19 cellular contexts compared by ENCODE assay signal in genomic region chr5:73821003-73821402, GRCh38.
"Had no signal": no experiment of that assay in that cellular context is flagged by ENCODE, and none has a peak within 500 bp of the region (broad histone marks: within the 10 kb centered on the region; RNA-seq: fewer than 3 reads in every experiment).

No MANE protein-coding gene starts in this region.

- H3K4me2 ChIP-seq: neural progenitor cell had no signal

- H3K9ac ChIP-seq: neural progenitor cell had no signal

- H3K36me3 ChIP-seq: left ventricle myocardium inferior, neural progenitor cell, ovary, sigmoid colon, upper lobe of right lung had no signal

- H3K4me1 ChIP-seq: left ventricle myocardium inferior, neural progenitor cell, testis had no signal

- ATAC-seq: activated CD8-positive, alpha-beta T cell treated with anti-CD3 and anti-CD28 coated beads for 36 hours; activated naive CD8-positive, alpha-beta T cell treated with anti-CD3 and anti-CD28 coated beads, Interleukin-2, amount 50 U/mL, for 24 hours; stimulated activated memory B cell treated with anti-CD40 and anti-IgM and Interleukin-4, amounts not matched to agents 10 μg/mL and 1 μg/mL and 100 μg/mL, for 72 hours; upper lobe of right lung had no signal

- H3K27me3 ChIP-seq: neural progenitor cell, ovary, sigmoid colon, testis, upper lobe of right lung had no signal

- DNase-seq: activated CD4-positive, alpha-beta T cell treated with anti-CD3 and anti-CD28 coated beads, Interleukin-2, amount 10 ng/mL, durations not matched to agents 24 days and 14 days; activated CD4-positive, CD25-positive, alpha-beta regulatory T cell; activated CD8-positive, alpha-beta T cell treated with anti-CD3 and anti-CD28 coated beads for 36 hours; activated naive CD4-positive, alpha-beta T cell treated with anti-CD3 and anti-CD28 coated beads for 36 hours; activated naive CD8-positive, alpha-beta T cell treated with anti-CD3 and anti-CD28 coated beads, Interleukin-2, amount 50 U/mL, for 24 hours; activated T-cell treated with anti-CD3 and anti-CD28 coated beads, Interleukin-2, amount 50 U/mL, for 24 hours; anterior cingulate cortex; effector CD8-positive, alpha-beta T cell; foreskin melanocyte; hypothalamus; left ventricle myocardium inferior; ovary; sigmoid colon; stimulated activated CD4-positive, alpha-beta T cell treated with anti-CD3 and anti-CD28 coated beads, Interleukin-4, amount 100 ng/mL, for 4 hours; T1000; testis; upper lobe of right lung had no signal

- H3K4me3 ChIP-seq: left ventricle myocardium inferior, neural progenitor cell, ovary, sigmoid colon, testis, upper lobe of right lung had no signal

- H3K9me3 ChIP-seq: left ventricle myocardium inferior, ovary, sigmoid colon, testis, upper lobe of right lung had no signal

- H3K27ac ChIP-seq: left ventricle myocardium inferior, neural progenitor cell, ovary, sigmoid colon, testis, upper lobe of right lung had no signal
